In the genomic region with DNA sequence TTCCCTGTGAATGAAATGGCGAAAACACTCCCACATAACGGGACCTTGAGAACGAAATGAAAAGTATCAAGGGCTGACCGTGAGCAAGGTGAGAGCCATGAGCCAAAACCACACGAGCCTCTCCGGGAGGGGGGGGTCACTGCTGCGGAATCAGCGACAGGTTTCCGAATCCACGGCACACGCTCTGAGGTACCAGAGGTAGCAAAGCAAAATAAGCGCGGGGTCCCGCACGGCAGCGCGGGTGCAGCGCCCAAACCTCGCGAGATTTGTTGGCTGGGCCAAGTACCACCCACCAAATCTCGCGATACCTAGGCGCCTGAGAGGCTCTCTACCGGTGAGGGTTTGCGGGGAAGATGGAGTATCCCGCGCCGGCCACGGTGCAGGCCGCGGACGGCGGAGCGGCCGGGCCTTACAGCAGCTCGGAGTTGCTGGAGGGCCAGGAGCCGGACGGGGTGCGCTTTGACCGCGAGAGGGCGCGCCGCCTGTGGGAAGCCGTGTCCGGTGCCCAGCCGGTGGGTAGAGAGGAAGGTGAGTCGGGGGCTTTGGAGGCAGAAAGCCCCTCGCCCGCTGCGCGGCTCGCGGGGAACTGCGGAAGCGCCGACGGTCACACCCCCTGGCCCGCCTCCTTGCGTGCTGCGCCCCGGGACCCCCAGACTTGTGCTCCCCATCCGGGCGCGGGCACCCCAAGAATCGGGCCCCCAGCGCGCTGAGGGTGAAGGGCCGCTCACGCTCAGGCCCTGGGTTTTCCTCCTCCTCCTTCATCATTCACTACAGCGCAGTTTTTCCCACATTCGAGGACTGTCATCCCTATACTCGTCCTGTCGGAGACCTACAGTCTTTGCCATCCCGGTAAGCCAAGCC, we compare ENCODE assay signal across 1 cellular context.
TF ChIP-seq lines count a peak whose summit lies in the region.

A gene with protein sequence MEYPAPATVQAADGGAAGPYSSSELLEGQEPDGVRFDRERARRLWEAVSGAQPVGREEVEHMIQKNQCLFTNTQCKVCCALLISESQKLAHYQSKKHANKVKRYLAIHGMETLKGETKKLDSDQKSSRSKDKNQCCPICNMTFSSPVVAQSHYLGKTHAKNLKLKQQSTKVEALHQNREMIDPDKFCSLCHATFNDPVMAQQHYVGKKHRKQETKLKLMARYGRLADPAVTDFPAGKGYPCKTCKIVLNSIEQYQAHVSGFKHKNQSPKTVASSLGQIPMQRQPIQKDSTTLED (plus strand): TSS at position 311 of the 861 bp plus-strand sequence. CDS start 43 bp downstream, at position 354.

TF ChIP-seq in HepG2, 621 proteins besides CTCF, POLR2A, EP300 and RAD21 (continued from another document and continues in another):
- TF ChIP-seq, protein P1, sequence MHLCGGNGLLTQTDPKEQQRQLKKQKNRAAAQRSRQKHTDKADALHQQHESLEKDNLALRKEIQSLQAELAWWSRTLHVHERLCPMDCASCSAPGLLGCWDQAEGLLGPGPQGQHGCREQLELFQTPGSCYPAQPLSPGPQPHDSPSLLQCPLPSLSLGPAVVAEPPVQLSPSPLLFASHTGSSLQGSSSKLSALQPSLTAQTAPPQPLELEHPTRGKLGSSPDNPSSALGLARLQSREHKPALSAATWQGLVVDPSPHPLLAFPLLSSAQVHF (CRISPR knock-in tag; IDR thresholded peaks at IDR 0.05): no peak
- TF ChIP-seq TEAD2 (CRISPR knock-in tag; IDR thresholded peaks at IDR 0.05) (no peak), IRF1 (CRISPR knock-in tag; IDR thresholded peaks at IDR 0.05; ENCODE audit: low read depth) (no peak), PRDM4 (CRISPR knock-in tag; IDR thresholded peaks at IDR 0.05; ENCODE audit: borderline replicate concordance) (no peak), NR0B2 (CRISPR knock-in tag; IDR thresholded peaks at IDR 0.05) (no peak), ZNF558 (CRISPR knock-in tag; IDR thresholded peaks at IDR 0.05; ENCODE audit: borderline replicate concordance) (peak; percentile 70; the same call in 1 of the 2 replicates), ZNF326 (CRISPR knock-in tag; IDR thresholded peaks at IDR 0.05; ENCODE audit: borderline replicate concordance) (no peak), KLF12 (CRISPR knock-in tag; IDR thresholded peaks at IDR 0.05; ENCODE audit: borderline replicate concordance) (no peak), ZNF292 (CRISPR knock-in tag; IDR thresholded peaks at IDR 0.05; ENCODE audit: borderline replicate concordance, low read depth) (no peak), ZNF83 (CRISPR knock-in tag; IDR thresholded peaks at IDR 0.05; ENCODE audit: borderline replicate concordance) (no peak), ZNF234 (CRISPR knock-in tag; conservative IDR thresholded peaks at IDR 0.05) (no peak), BRF2 (CRISPR knock-in tag; IDR thresholded peaks at IDR 0.05) (0 out of 2 replicates have a peak, but pooled peaks have one; percentile 53), KLF16 (CRISPR knock-in tag; IDR thresholded peaks at IDR 0.05) (0 out of 4 replicates have a peak, but pooled peaks of 1 of the 2 experiments have one; percentile 28), ZNF788 (CRISPR knock-in tag; IDR thresholded peaks at IDR 0.05; ENCODE audit: borderline replicate concordance) (no peak; the same call in 1 of the 2 replicates), DMAP1 (CRISPR knock-in tag; IDR thresholded peaks at IDR 0.05) (peak; percentile 71; the same call in 1 of the 2 replicates), HMG20A (CRISPR knock-in tag; IDR thresholded peaks at IDR 0.05; ENCODE audit: borderline replicate concordance) (no peak), MEIS1 (CRISPR knock-in tag; IDR thresholded peaks at IDR 0.05; ENCODE audit: borderline replicate concordance) (peak; percentile 80; the same call in 1 of the 2 replicates), AHR (CRISPR knock-in tag; IDR thresholded peaks at IDR 0.05) (no peak), ZNF296 (CRISPR knock-in tag; conservative IDR thresholded peaks at IDR 0.05) (0 out of 2 replicates have a peak, but pooled peaks have one; percentile 36), RAD51 (IDR thresholded peaks at IDR 0.05; ENCODE audit: borderline replicate concordance) (no peak), PHF20 (CRISPR knock-in tag; IDR thresholded peaks at IDR 0.05) (peak; percentile 78), ZFP37 (CRISPR knock-in tag; IDR thresholded peaks at IDR 0.05; ENCODE audit: borderline replicate concordance) (no peak), MAZ (IDR thresholded peaks at IDR 0.05; ENCODE audit: borderline replicate concordance, low read depth, low read length) (no peak), MAZ (CRISPR knock-in tag; IDR thresholded peaks at IDR 0.05; ENCODE audit: low read depth) (no peak; the same call in 1 of the 2 replicates), JUN (CRISPR knock-in tag; IDR thresholded peaks at IDR 0.05) (no peak), HNF1B (CRISPR knock-in tag; IDR thresholded peaks at IDR 0.05) (peak; percentile 62; the same call in 1 of the 2 replicates), CCDC6 (CRISPR knock-in tag; IDR thresholded peaks at IDR 0.05) (peak; percentile 68; the same call in 1 of the 2 replicates), ZBTB25 (CRISPR knock-in tag; IDR thresholded peaks at IDR 0.05) (peak; percentile 86; the same call in 1 of the 2 replicates), RNF2 (conservative IDR thresholded peaks at IDR 0.05; ENCODE audit: low read depth) (no peak), FOXC1 (CRISPR knock-in tag; IDR thresholded peaks at IDR 0.05; ENCODE audit: borderline replicate concordance) (peak; percentile 11), MLLT10 (CRISPR knock-in tag; IDR thresholded peaks at IDR 0.05) (no peak)
- TF ChIP-seq, protein P2, sequence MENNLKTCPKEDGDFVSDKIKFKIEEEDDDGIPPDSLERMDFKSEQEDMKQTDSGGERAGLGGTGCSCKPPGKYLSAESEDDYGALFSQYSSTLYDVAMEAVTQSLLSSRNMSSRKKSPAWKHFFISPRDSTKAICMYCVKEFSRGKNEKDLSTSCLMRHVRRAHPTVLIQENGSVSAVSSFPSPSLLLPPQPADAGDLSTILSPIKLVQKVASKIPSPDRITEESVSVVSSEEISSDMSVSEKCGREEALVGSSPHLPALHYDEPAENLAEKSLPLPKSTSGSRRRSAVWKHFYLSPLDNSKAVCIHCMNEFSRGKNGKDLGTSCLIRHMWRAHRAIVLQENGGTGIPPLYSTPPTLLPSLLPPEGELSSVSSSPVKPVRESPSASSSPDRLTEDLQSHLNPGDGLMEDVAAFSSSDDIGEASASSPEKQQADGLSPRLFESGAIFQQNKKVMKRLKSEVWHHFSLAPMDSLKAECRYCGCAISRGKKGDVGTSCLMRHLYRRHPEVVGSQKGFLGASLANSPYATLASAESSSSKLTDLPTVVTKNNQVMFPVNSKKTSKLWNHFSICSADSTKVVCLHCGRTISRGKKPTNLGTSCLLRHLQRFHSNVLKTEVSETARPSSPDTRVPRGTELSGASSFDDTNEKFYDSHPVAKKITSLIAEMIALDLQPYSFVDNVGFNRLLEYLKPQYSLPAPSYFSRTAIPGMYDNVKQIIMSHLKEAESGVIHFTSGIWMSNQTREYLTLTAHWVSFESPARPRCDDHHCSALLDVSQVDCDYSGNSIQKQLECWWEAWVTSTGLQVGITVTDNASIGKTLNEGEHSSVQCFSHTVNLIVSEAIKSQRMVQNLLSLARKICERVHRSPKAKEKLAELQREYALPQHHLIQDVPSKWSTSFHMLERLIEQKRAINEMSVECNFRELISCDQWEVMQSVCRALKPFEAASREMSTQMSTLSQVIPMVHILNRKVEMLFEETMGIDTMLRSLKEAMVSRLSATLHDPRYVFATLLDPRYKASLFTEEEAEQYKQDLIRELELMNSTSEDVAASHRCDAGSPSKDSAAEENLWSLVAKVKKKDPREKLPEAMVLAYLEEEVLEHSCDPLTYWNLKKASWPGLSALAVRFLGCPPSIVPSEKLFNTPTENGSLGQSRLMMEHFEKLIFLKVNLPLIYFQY (CRISPR knock-in tag; IDR thresholded peaks at IDR 0.05; ENCODE audit: borderline replicate concordance): 0 out of 2 replicates have a peak, but pooled peaks have one; percentile 29
- TF ChIP-seq, protein P3, sequence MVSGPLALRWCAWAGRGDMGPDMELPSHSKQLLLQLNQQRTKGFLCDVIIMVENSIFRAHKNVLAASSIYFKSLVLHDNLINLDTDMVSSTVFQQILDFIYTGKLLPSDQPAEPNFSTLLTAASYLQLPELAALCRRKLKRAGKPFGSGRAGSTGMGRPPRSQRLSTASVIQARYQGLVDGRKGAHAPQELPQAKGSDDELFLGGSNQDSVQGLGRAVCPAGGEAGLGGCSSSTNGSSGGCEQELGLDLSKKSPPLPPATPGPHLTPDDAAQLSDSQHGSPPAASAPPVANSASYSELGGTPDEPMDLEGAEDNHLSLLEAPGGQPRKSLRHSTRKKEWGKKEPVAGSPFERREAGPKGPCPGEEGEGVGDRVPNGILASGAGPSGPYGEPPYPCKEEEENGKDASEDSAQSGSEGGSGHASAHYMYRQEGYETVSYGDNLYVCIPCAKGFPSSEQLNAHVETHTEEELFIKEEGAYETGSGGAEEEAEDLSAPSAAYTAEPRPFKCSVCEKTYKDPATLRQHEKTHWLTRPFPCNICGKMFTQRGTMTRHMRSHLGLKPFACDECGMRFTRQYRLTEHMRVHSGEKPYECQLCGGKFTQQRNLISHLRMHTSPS (CRISPR knock-in tag; IDR thresholded peaks at IDR 0.05; ENCODE audit: low read depth): 0 out of 2 replicates have a peak, but pooled peaks have one; percentile 24
